ENCODE assay signal across 33 cellular contexts in the genomic region with DNA sequence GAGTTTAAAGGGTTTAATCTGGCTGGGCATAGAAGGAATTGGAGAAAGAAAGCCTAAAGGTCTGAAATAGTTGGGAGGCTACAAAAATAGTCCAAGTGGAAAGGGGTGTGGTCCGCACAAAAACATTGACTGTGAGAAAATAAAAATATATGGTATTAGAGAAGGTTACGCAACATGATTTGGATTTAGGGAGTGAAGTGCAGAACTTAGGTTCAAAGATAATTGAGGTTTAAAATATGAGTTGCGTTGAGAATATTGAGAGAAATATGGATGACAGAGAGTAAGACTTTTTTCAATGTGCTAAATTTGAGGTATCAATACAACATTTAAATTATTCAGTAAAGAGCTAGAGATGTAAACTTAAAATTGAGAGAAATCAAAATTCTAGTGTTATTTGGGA.
"Had no signal": no experiment of that assay in that cellular context is flagged by ENCODE, and none has a peak within 500 bp of the region (broad histone marks: within the 10 kb centered on the region; RNA-seq: fewer than 3 reads in every experiment).

No MANE protein-coding gene starts in this region.

- H3K4me3 ChIP-seq: adrenal gland, body of pancreas, breast epithelium had no signal

- DNase-seq: activated B cell treated with CpG ODN at 0.5 μM for 24 hours; activated CD4-positive, alpha-beta memory T cell treated with anti-CD3 and anti-CD28 coated beads for 36 hours; activated CD4-positive, alpha-beta T cell treated with anti-CD3 and anti-CD28 coated beads for 4 hours; activated CD4-positive, alpha-beta T cell treated with anti-CD3 and anti-CD28 coated beads, Interleukin-2, amount 10 ng/mL, durations not matched to agents 24 days and 14 days; activated CD4-positive, alpha-beta T cell treated with anti-CD3 and anti-CD28 coated beads, Interleukin-2, amount 50 U/mL, for 1 hour; activated CD4-positive, alpha-beta T cell treated with anti-CD3 and anti-CD28 coated beads, Interleukin-2, amount 50 U/mL, for 4 hours; activated CD4-positive, CD25-positive, alpha-beta regulatory T cell treated with anti-CD3 and anti-CD28 coated beads, Interleukin-2, amount 50 U/mL, for 72 hours; activated CD8-positive, alpha-beta memory T cell treated with anti-CD3 and anti-CD28 coated beads, Interleukin-2, amount 50 U/mL, for 4 hours; activated CD8-positive, alpha-beta T cell treated with anti-CD3 and anti-CD28 coated beads for 36 hours; activated effector memory CD4-positive, alpha-beta T cell treated with anti-CD3 and anti-CD28 coated beads, Interleukin-2, amount 50 U/mL, for 16 hours; activated gamma-delta T cell treated with Interleukin-2 at 50 U/mL for 16 hours; activated naive CD4-positive, alpha-beta T cell; activated naive CD4-positive, alpha-beta T cell treated with anti-CD3 and anti-CD28 coated beads for 36 hours; activated naive CD4-positive, alpha-beta T cell treated with anti-CD3 and anti-CD28 coated beads, Interleukin-2, amount 50 U/mL, for 16 hours; activated naive CD8-positive, alpha-beta T cell treated with anti-CD3 and anti-CD28 coated beads for 36 hours; activated T-cell treated with anti-CD3 and anti-CD28 coated beads for 4 hours; activated T-cell treated with anti-CD3 and anti-CD28 coated beads, Interleukin-2, amount 50 U/mL, for 1 hour; activated T-cell treated with anti-CD3 and anti-CD28 coated beads, Interleukin-2, amount 50 U/mL, for 4 hours; activated T-cell treated with anti-CD3 and anti-CD28 coated beads, Interleukin-2, amount 50 U/mL, for 72 hours; adrenal gland; amniotic stem cell; aorta; body of pancreas; brain microvascular endothelial cell; central memory CD4-positive, alpha-beta T cell; T-helper 2 cell; T-helper 9 cell had no signal

- H3K36me3 ChIP-seq: adrenal gland, brain microvascular endothelial cell, breast epithelium had no signal

- ATAC-seq: activated CD8-positive, alpha-beta T cell treated with anti-CD3 and anti-CD28 coated beads for 36 hours; activated naive CD4-positive, alpha-beta T cell treated with anti-CD3 and anti-CD28 coated beads, Interleukin-2, amount 50 U/mL, for 72 hours; activated T-cell treated with anti-CD3 and anti-CD28 coated beads, Interleukin-2, amount 50 U/mL, for 4 hours; activated T-cell treated with anti-CD3 and anti-CD28 coated beads, Interleukin-2, amount 50 U/mL, for 72 hours; activated T-helper 17 cell treated with anti-CD3 and anti-CD28 coated beads, Interleukin-2, amount 50 U/mL, for 72 hours; body of pancreas had no signal

- H3K4me1 ChIP-seq: adrenal gland, body of pancreas, breast epithelium had no signal

- FAIRE-seq: astrocyte, TTC549 had no signal

- H3K9me3 ChIP-seq: adrenal gland, body of pancreas, breast epithelium had no signal

- H3K27me3 ChIP-seq: adrenal gland, body of pancreas, brain microvascular endothelial cell, breast epithelium had no signal

- H3K27ac ChIP-seq: adrenal gland, body of pancreas, brain microvascular endothelial cell, breast epithelium, VCaP had no signal
